Comparison of ENCODE assay signal across 22 cellular contexts in genomic region chr22:50737728-50738648, GRCh38. TPM values are rescaled to one million over a fixed set of nuclear protein-coding genes. Genes with fewer than 3 reads are reported as not detected.
A peak's percentile ranks its signal among the peaks of the same experiment; 100 is the strongest.
DNase-seq lines count a peak whose midpoint lies in the region; ATAC-seq and TF ChIP-seq lines count a peak whose summit lies in the region.
"Had no signal": no experiment of that assay in that cellular context is flagged by ENCODE, and none has a peak within 500 bp of the region (broad histone marks: within the 10 kb centered on the region; RNA-seq: fewer than 3 reads in every experiment).

Gene ACR, plus strand, starts transcription at chr22:50738204. Its CDS starts 32 bp downstream, at chr22:50738236.

- TF ChIP-seq CTCF in upper lobe of right lung (IDR thresholded peaks at IDR 0.05): no peak
- no peak for TF ChIP-seq CTCF in WERI-Rb-1 (IDR thresholded peaks at IDR 0.05; ENCODE audit: low read depth, low read length)

- no peaks in the 10 kb centered on the region for H3K4me1 ChIP-seq in upper lobe of right lung
- H3K4me1 ChIP-seq: psoas muscle had no signal

- intact Hi-C loops in cardiac septum (cut with DNase I) (no loop called here), left cardiac atrium (cut with DNase I) (no loop called here), upper lobe of right lung (cut with DNase I) (no loop called here)

- H3K4me3 ChIP-seq in upper lobe of right lung (no peak within 1 kb of the TSS), WERI-Rb-1 (ENCODE audit: low read depth, low read length) (no peak within 1 kb of the TSS)
- H3K4me3 ChIP-seq: psoas muscle, SK-N-MC, smooth muscle cell had no signal

- no peak within 1 kb of the TSS for H3K4me3 Mint-ChIP-seq in activated CD8-positive, alpha-beta memory T cell treated with anti-CD3 and anti-CD28 coated beads, Interleukin-2, amount 10 ng/mL, durations not matched to agents 7 days and 5 days
- H3K4me3 Mint-ChIP-seq: activated B cell treated with CpG ODN at 0.5 μM for 24 hours; CD4-positive, CD25-positive, alpha-beta regulatory T cell; effector memory CD8-positive, alpha-beta T cell; T-helper 2 cell treated with Interferon-gamma antibody and Interleukin-4, amounts not matched to agents 5 μg/mL and 100 μg/mL, for 36 hours had no signal

- DNase-seq in cardiac septum (ENCODE audit: low spot score) (peak; percentile 71), left cardiac atrium (no peak), mucosa of gallbladder (ENCODE audit: low spot score) (peak; percentile 7), upper lobe of right lung (peak; percentile 53), WERI-Rb-1 (no peak), SHP77 (lab: John Stamatoyannopoulos, UW) (no peak)
- peak; percentile 38 for DNase-seq in activated CD8-positive, alpha-beta memory T cell treated with anti-CD3 and anti-CD28 coated beads, Interleukin-2, amount 10 ng/mL, durations not matched to agents 7 days and 5 days
- DNase-seq: activated B cell treated with CpG ODN at 0.5 μM for 24 hours; activated naive CD4-positive, alpha-beta T cell treated with anti-CD3 and anti-CD28 coated beads, Interleukin-2, amount 50 U/mL, for 16 hours; CD4-positive, CD25-positive, alpha-beta regulatory T cell; effector memory CD8-positive, alpha-beta T cell; left colon; NCI-H1417; NCI-H2107; NCI-H510A; NK-92 treated with Interleukin-12 subunit alpha and Interleukin-12 subunit beta, amount 100 ng/mL, for 24 hours had no signal

- H3K9me3 ChIP-seq in upper lobe of right lung (no peaks in the 10 kb centered on the region), WERI-Rb-1 (ENCODE audit: severe bottlenecking) (no peaks in the 10 kb centered on the region)
- H3K9me3 ChIP-seq: psoas muscle had no signal

- H3K27ac ChIP-seq in upper lobe of right lung: no peak within 1 kb of the TSS
- no peak within 1 kb of the TSS for H3K27ac ChIP-seq in WERI-Rb-1
- H3K27ac ChIP-seq: HL-60, psoas muscle, SK-N-MC had no signal

- H3K4me1 Mint-ChIP-seq in activated CD8-positive, alpha-beta memory T cell treated with anti-CD3 and anti-CD28 coated beads, Interleukin-2, amount 10 ng/mL, durations not matched to agents 7 days and 5 days: peaks cover 3% of the 10 kb centered on the region
- H3K4me1 Mint-ChIP-seq: activated B cell treated with CpG ODN at 0.5 μM for 24 hours had no signal

- H3K36me3 ChIP-seq in upper lobe of right lung (no peaks in the 10 kb centered on the region), WERI-Rb-1 (no peaks in the 10 kb centered on the region)

- H3K36me3 Mint-ChIP-seq in activated CD8-positive, alpha-beta memory T cell treated with anti-CD3 and anti-CD28 coated beads, Interleukin-2, amount 10 ng/mL, durations not matched to agents 7 days and 5 days: no peaks in the 10 kb centered on the region
- H3K36me3 Mint-ChIP-seq: CD4-positive, CD25-positive, alpha-beta regulatory T cell had no signal

- H3K27me3 ChIP-seq in upper lobe of right lung (no peaks in the 10 kb centered on the region), WERI-Rb-1 (ENCODE audit: insufficient read depth, low read depth, severe bottlenecking) (no peaks in the 10 kb centered on the region)

- no peaks in the 10 kb centered on the region for H3K9me3 Mint-ChIP-seq in activated CD8-positive, alpha-beta memory T cell treated with anti-CD3 and anti-CD28 coated beads, Interleukin-2, amount 10 ng/mL, durations not matched to agents 7 days and 5 days (ENCODE audit: low read depth)
- H3K9me3 Mint-ChIP-seq: activated B cell treated with CpG ODN at 0.5 μM for 24 hours; CD4-positive, CD25-positive, alpha-beta regulatory T cell; effector memory CD8-positive, alpha-beta T cell; T-helper 2 cell treated with Interferon-gamma antibody and Interleukin-4, amounts not matched to agents 5 μg/mL and 100 μg/mL, for 36 hours had no signal

- H3K27me3 Mint-ChIP-seq in activated CD8-positive, alpha-beta memory T cell treated with anti-CD3 and anti-CD28 coated beads, Interleukin-2, amount 10 ng/mL, durations not matched to agents 7 days and 5 days: peaks cover 7% of the 10 kb centered on the region

- H3K27ac Mint-ChIP-seq in activated CD8-positive, alpha-beta memory T cell treated with anti-CD3 and anti-CD28 coated beads, Interleukin-2, amount 10 ng/mL, durations not matched to agents 7 days and 5 days: no peak within 1 kb of the TSS
- H3K27ac Mint-ChIP-seq: activated B cell treated with CpG ODN at 0.5 μM for 24 hours; effector memory CD8-positive, alpha-beta T cell; T-helper 2 cell treated with Interferon-gamma antibody and Interleukin-4, amounts not matched to agents 5 μg/mL and 100 μg/mL, for 36 hours had no signal

- CTCF ChIA-PET in activated CD8-positive, alpha-beta memory T cell treated with anti-CD3 and anti-CD28 coated beads, Interleukin-2, amount 10 ng/mL, durations not matched to agents 7 days and 5 days (lab: Charles Lee): no interaction called here

- ATAC-seq in left cardiac atrium: no peak
- ATAC-seq in activated CD8-positive, alpha-beta memory T cell treated with anti-CD3 and anti-CD28 coated beads, Interleukin-2, amount 10 ng/mL, durations not matched to agents 7 days and 5 days: no peak
- no peak for ATAC-seq in upper lobe of right lung
- ATAC-seq: effector memory CD8-positive, alpha-beta T cell; left colon had no signal

RNA-seq across cellular contexts. Expression of gene ACR, which starts in this region (rescaled TPM):
- total RNA-seq in cardiac septum (0.40 TPM), left cardiac atrium (1 to 10 TPM in 1 of 2 donors, not detected in 1; 1.5 TPM), mucosa of gallbladder (0.92 TPM), upper lobe of right lung (4.5 TPM)
- not detected for total RNA-seq in activated CD8-positive, alpha-beta memory T cell treated with anti-CD3 and anti-CD28 coated beads, Interleukin-2, amount 10 ng/mL, durations not matched to agents 7 days and 5 days
- total RNA-seq: activated B cell treated with CpG ODN at 0.5 μM for 24 hours; CD4-positive, CD25-positive, alpha-beta regulatory T cell; fibroblast of lung had no signal

Comparison
In these comparisons a context has a peak if more than half of its experiments do, and no peak if none do; other contexts are left out.
1. Peak in DNase-seq in cardiac septum; RNA of the gene not detected or under 1 TPM.
2. Peak in DNase-seq in activated CD8-positive, alpha-beta memory T cell treated with anti-CD3 and anti-CD28 coated beads, Interleukin-2, amount 10 ng/mL, durations not matched to agents 7 days and 5 days; RNA of the gene not detected or under 1 TPM.
3. Peak in DNase-seq in mucosa of gallbladder; RNA of the gene not detected or under 1 TPM.